ENCODE assay signal across 14 cellular contexts in genomic region chr7:113796557-113796956, GRCh38.
DNase-seq lines count a peak whose midpoint lies in the region; ATAC-seq, FAIRE-seq and TF ChIP-seq lines count a peak whose summit lies in the region.
"Had no signal": no experiment of that assay in that cellular context is flagged by ENCODE, and none has a peak within 500 bp of the region (broad histone marks: within the 10 kb centered on the region; RNA-seq: fewer than 3 reads in every experiment).

No MANE protein-coding gene starts in this region.

- H3K9me3 ChIP-seq in sigmoid colon, result no peaks in the 10 kb centered on the region

- TF ChIP-seq POLR2A in NB4 (IDR thresholded peaks at IDR 0.05; ENCODE audit: extremely low read depth, insufficient read length), result no peak
- TF ChIP-seq POLR2A in sigmoid colon (IDR thresholded peaks at IDR 0.05), result no peak

- intact Hi-C loops in posterior vena cava (cut with DNase I), result no loop called here
- intact Hi-C loops in sigmoid colon (cut with DNase I), result no loop called here

- no peak for TF ChIP-seq EP300 in sigmoid colon (IDR thresholded peaks at IDR 0.05)

- FAIRE-seq in bronchial epithelial cell (lab: Jason Lieb, UNC), result peak; percentile 52
- FAIRE-seq: GM12891, TTC549 had no signal

- DNase-seq in Daoy (ENCODE audit: low read depth) (peak; percentile 25), NB4 (ENCODE audit: low read depth) (peak; percentile 90), bronchial epithelial cell (ENCODE audit: low read depth) (peak; percentile 91), lung microvascular endothelial cell (ENCODE audit: low read depth in 2 of 2) (peak; percentile 58 to 86), posterior vena cava (ENCODE audit: low spot score) (no peak), sigmoid colon (no peak)
- DNase-seq: activated T-cell treated with anti-CD3 and anti-CD28 coated beads, Interleukin-2, amount 50 U/mL, for 72 hours; hypothalamus; NCI-H748 treated with DMSO at 0.1 percent for 48 hours; stimulated activated naive CD8-positive, alpha-beta T cell treated with anti-CD3 and anti-CD28 coated beads, Interleukin-15, amount 100 ng/mL, for 72 hours had no signal

- H3K36me3 ChIP-seq in bronchial epithelial cell (ENCODE audit: control insufficient read depth, insufficient read depth, low read length) (no peaks in the 10 kb centered on the region), sigmoid colon (no peaks in the 10 kb centered on the region)

- H3K4me3 ChIP-seq in NB4 (ENCODE audit: low read depth, low read length), result no peak overlapping the region
- H3K4me3 ChIP-seq in bronchial epithelial cell (ENCODE audit: low read depth, low read length), result no peak overlapping the region
- H3K4me3 ChIP-seq in sigmoid colon, result no peak overlapping the region

- no peak for ATAC-seq in HG03442 (IDR thresholded peaks at IDR 0.05; ENCODE audit: unreplicated experiment)
- ATAC-seq in HG02763 (IDR thresholded peaks at IDR 0.05; ENCODE audit: unreplicated experiment), result no peak
- ATAC-seq: activated T-cell treated with anti-CD3 and anti-CD28 coated beads, Interleukin-2, amount 50 U/mL, for 72 hours; stimulated activated naive CD8-positive, alpha-beta T cell treated with anti-CD3 and anti-CD28 coated beads, Interleukin-15, amount 100 ng/mL, for 72 hours had no signal

- H3K27ac ChIP-seq in sigmoid colon, result no peak overlapping the region

- H3K27me3 ChIP-seq in bronchial epithelial cell (ENCODE audit: control insufficient read depth, insufficient read depth, low read length) (no peaks in the 10 kb centered on the region), sigmoid colon (no peaks in the 10 kb centered on the region)

- 46 to 79% methylated on average over 2 of the region's 2 CpGs for WGBS in sigmoid colon, 2 donors

- TF ChIP-seq CTCF in NB4 (IDR thresholded peaks at IDR 0.05; ENCODE audit: low read depth, low read length) (no peak), bronchial epithelial cell (IDR thresholded peaks at IDR 0.05; ENCODE audit: insufficient read depth, low read length, severe bottlenecking) (no peak), sigmoid colon (IDR thresholded peaks at IDR 0.05) (no peak)

- H3K4me1 ChIP-seq in sigmoid colon, result no peaks in the 10 kb centered on the region

Comparison
In these comparisons a context has a peak if more than half of its experiments do, and no peak if none do; other contexts are left out.
1. DNase-seq: peak in Daoy (single experiment), NB4 (single experiment), bronchial epithelial cell (single experiment) and lung microvascular endothelial cell (2 of 2); none in posterior vena cava (single experiment) and sigmoid colon (single experiment).